20 cellular contexts compared by ENCODE assay signal in genomic region chr11:83364500-83365059, GRCh38.
DNase-seq lines count a peak whose midpoint lies in the region; ATAC-seq and TF ChIP-seq lines count a peak whose summit lies in the region.
"Had no signal": no experiment of that assay in that cellular context is flagged by ENCODE, and none has a peak within 500 bp of the region (broad histone marks: within the 10 kb centered on the region; RNA-seq: fewer than 3 reads in every experiment).

No MANE protein-coding gene starts in this region.

- H3K4me1 ChIP-seq in A673 (ENCODE audit: insufficient read depth, low read length, poor library complexity, severe bottlenecking) (peaks cover 22% of the 10 kb centered on the region), PC-3 (ENCODE audit: insufficient read depth, low read length) (no peaks in the 10 kb centered on the region), mesendoderm (ENCODE audit: control insufficient read depth, low read depth, low read length) (peaks cover 5% of the 10 kb centered on the region), esophagus squamous epithelium (no peaks in the 10 kb centered on the region)

- DNase-seq in A673 (ENCODE audit: low spot score) (peak; percentile 34), PC-3 (peak; percentile 26), epithelial cell of esophagus (ENCODE audit: low read depth) (peak; percentile 2), mesendoderm (peak; percentile 37), esophagus squamous epithelium (lab: John Stamatoyannopoulos, UW) (no peak), amniotic stem cell (lab: John Stamatoyannopoulos, UW) (no peak)
- DNase-seq in stimulated activated CD4-positive, alpha-beta T cell treated with anti-CD3 and anti-CD28 coated beads, Interleukin-2, amount 100 ng/mL, for 24 hours = no peak
- DNase-seq: COR-L47, HCEC 1CT, MM.1S, NCI-H1092, NCI-H1436 treated with DMSO at 0.1 percent for 48 hours, NCI-H2029, NCI-H2171, NCI-H446, NCI-H526 treated with DMSO at 0.1 percent for 48 hours, RPMI8226, SHP77 treated with DMSO at 0.1 percent for 48 hours had no signal

- no CpG with 5 or more reads among the region's 3 CpGs for WGBS in mesendoderm (ENCODE audit: extremely low coverage, insufficient coverage, low lambda C conversion rate)
- 62% methylated on average over 3 of the region's 3 CpGs for WGBS in esophagus squamous epithelium, 2 donors

- no peaks in the 10 kb centered on the region for H3K27me3 ChIP-seq in A673 (replicated peaks; ENCODE audit: insufficient read depth, low read depth, low read length, poor library complexity)
- no peaks in the 10 kb centered on the region; the same call in 1 of the 2 replicates for H3K27me3 ChIP-seq in PC-3 (ENCODE audit: low read length)
- H3K27me3 ChIP-seq in mesendoderm (ENCODE audit: insufficient read depth, low read length, poor library complexity) = no peaks in the 10 kb centered on the region
- H3K27me3 ChIP-seq in esophagus squamous epithelium = no peaks in the 10 kb centered on the region

- H3K9me3 ChIP-seq in A673 (ENCODE audit: low read depth, low read length, poor library complexity, severe bottlenecking) = peaks cover 24% of the 10 kb centered on the region
- peaks cover 21% of the 10 kb centered on the region for H3K9me3 ChIP-seq in PC-3 (ENCODE audit: low read length)
- H3K9me3 ChIP-seq in esophagus squamous epithelium = peaks cover 0 to 22% (median 14%) of the 10 kb centered on the region in 3 donors

- H2BK5ac ChIP-seq in mesendoderm (ENCODE audit: low read length) = peak overlapping the region; percentile 90

- no peaks in the 10 kb centered on the region for H4K20me1 ChIP-seq in PC-3 (ENCODE audit: low read length)

- H2BK120ac ChIP-seq in mesendoderm (ENCODE audit: low read depth, low read length) = peak overlapping the region; percentile 92

- POLR2A ChIA-PET in A673 (lab: Charles Lee; ENCODE audit: low non-redundant PET) (no interaction called here), PC-3 (lab: Charles Lee; ENCODE audit: unreplicated experiment) (no interaction called here)

- H3K9me2 ChIP-seq in PC-3 (replicated peaks; ENCODE audit: low read length) = no peaks in the 10 kb centered on the region

- H2BK15ac ChIP-seq in mesendoderm (replicated peaks; ENCODE audit: low read depth) = peak overlapping the region; percentile 57

- no TSS peak for BruUV-seq in A673 (replicated peaks; lab: Mats Ljungman, UMichigan)
- BruUV-seq in PC-3 (replicated peaks; lab: Mats Ljungman, UMichigan) = no TSS peak

- no peak for TF ChIP-seq CTCF in A673 (conservative IDR thresholded peaks at IDR 0.05; ENCODE audit: low read depth, low read length)
- TF ChIP-seq CTCF in PC-3 (conservative IDR thresholded peaks at IDR 0.05; ENCODE audit: low read depth, low read length) = no peak
- no peak for TF ChIP-seq CTCF in epithelial cell of esophagus (IDR thresholded peaks at IDR 0.05; ENCODE audit: insufficient read depth, low read depth, low read length, missing control alignments)
- no peak for TF ChIP-seq CTCF in esophagus squamous epithelium (IDR thresholded peaks at IDR 0.05)

- ATAC-seq in PC-3 (peak; percentile 81), GM21619 (IDR thresholded peaks at IDR 0.05; ENCODE audit: unreplicated experiment) (no peak)

- no peak overlapping the region for H3K23ac ChIP-seq in mesendoderm (ENCODE audit: low read length)

- no peak overlapping the region for H2AK5ac ChIP-seq in mesendoderm (ENCODE audit: low read length)

- TF ChIP-seq POLR2A in esophagus squamous epithelium (IDR thresholded peaks at IDR 0.05) = no peak

- H3K56ac ChIP-seq in mesendoderm (ENCODE audit: low read length) = peak overlapping the region; percentile 49

- no peak overlapping the region for H3K27ac ChIP-seq in A673 (ENCODE audit: low read depth, low read length, poor library complexity, severe bottlenecking)
- no peak overlapping the region for H3K27ac ChIP-seq in PC-3 (ENCODE audit: low read length)
- peak overlapping the region; percentile 56 for H3K27ac ChIP-seq in mesendoderm (ENCODE audit: low read depth, low read length)
- no peak overlapping the region for H3K27ac ChIP-seq in esophagus squamous epithelium
- H3K27ac ChIP-seq: 22Rv1 had no signal

- CTCF ChIA-PET in A673 (lab: Charles Lee) = no interaction called here
- CTCF ChIA-PET in PC-3 (lab: Charles Lee) = no interaction called here

- H3K79me2 ChIP-seq in PC-3 (ENCODE audit: low read length) (no peaks in the 10 kb centered on the region), mesendoderm (ENCODE audit: control insufficient read depth, insufficient read depth, low read length) (no peaks in the 10 kb centered on the region)

- H3F3A ChIP-seq in PC-3 (ENCODE audit: low read length, unreplicated experiment) = no peaks in the 10 kb centered on the region

- intact Hi-C loops in A673 (cut with micrococcal nuclease; ENCODE audit: unreplicated experiment) = no loop called here
- intact Hi-C loops in PC-3 (cut with micrococcal nuclease) = no loop called here
- intact Hi-C loops in esophagus squamous epithelium (cut with DNase I) = no loop called here

- no peak overlapping the region for H4K5ac ChIP-seq in mesendoderm (ENCODE audit: low read length)

- H3K9ac ChIP-seq in PC-3 (ENCODE audit: low read length) = no peak overlapping the region
- H3K9ac ChIP-seq in mesendoderm (ENCODE audit: low read length) = no peak overlapping the region

- H3K36me3 ChIP-seq in A673 (ENCODE audit: insufficient read depth, low read length, poor library complexity, severe bottlenecking) (no peaks in the 10 kb centered on the region), PC-3 (ENCODE audit: low read depth, low read length) (no peaks in the 10 kb centered on the region), mesendoderm (ENCODE audit: control insufficient read depth, insufficient read depth, low read length) (no peaks in the 10 kb centered on the region), esophagus squamous epithelium (no peaks in the 10 kb centered on the region)

- H3K79me1 ChIP-seq in mesendoderm (ENCODE audit: low read length) = no peaks in the 10 kb centered on the region

- H3K4me3 ChIP-seq in A673 (ENCODE audit: low read depth, low read length, poor library complexity, severe bottlenecking) = no peak overlapping the region
- no peak overlapping the region for H3K4me3 ChIP-seq in PC-3 (ENCODE audit: low read length)
- H3K4me3 ChIP-seq in epithelial cell of esophagus (ENCODE audit: low read length) = no peak overlapping the region
- no peak overlapping the region for H3K4me3 ChIP-seq in mesendoderm (ENCODE audit: low read length)
- no peak overlapping the region for H3K4me3 ChIP-seq in esophagus squamous epithelium

- H3K18ac ChIP-seq in mesendoderm (ENCODE audit: low read length) = peak overlapping the region; percentile 92

- peak overlapping the region; percentile 70 for H3K4ac ChIP-seq in mesendoderm (ENCODE audit: low read depth, low read length)

- H3K4me2 ChIP-seq in PC-3 (ENCODE audit: low read length) (no peak overlapping the region), mesendoderm (ENCODE audit: low read length) (no peak overlapping the region)

- H2AFZ ChIP-seq in PC-3 (ENCODE audit: low read length) = no peak overlapping the region

- peak overlapping the region; percentile 39 for H4K8ac ChIP-seq in mesendoderm (ENCODE audit: low read depth, low read length)

Comparison
In these comparisons a context has a peak if more than half of its experiments do, and no peak if none do; other contexts are left out.
1. DNase-seq: peak in A673 (single experiment), PC-3 (single experiment), epithelial cell of esophagus (single experiment) and mesendoderm (single experiment); none in esophagus squamous epithelium (single experiment), stimulated activated CD4-positive, alpha-beta T cell treated with anti-CD3 and anti-CD28 coated beads, Interleukin-2, amount 100 ng/mL, for 24 hours (0 of 2) and amniotic stem cell (single experiment).